ENCODE assay signal across 26 cellular contexts in the genomic region with DNA sequence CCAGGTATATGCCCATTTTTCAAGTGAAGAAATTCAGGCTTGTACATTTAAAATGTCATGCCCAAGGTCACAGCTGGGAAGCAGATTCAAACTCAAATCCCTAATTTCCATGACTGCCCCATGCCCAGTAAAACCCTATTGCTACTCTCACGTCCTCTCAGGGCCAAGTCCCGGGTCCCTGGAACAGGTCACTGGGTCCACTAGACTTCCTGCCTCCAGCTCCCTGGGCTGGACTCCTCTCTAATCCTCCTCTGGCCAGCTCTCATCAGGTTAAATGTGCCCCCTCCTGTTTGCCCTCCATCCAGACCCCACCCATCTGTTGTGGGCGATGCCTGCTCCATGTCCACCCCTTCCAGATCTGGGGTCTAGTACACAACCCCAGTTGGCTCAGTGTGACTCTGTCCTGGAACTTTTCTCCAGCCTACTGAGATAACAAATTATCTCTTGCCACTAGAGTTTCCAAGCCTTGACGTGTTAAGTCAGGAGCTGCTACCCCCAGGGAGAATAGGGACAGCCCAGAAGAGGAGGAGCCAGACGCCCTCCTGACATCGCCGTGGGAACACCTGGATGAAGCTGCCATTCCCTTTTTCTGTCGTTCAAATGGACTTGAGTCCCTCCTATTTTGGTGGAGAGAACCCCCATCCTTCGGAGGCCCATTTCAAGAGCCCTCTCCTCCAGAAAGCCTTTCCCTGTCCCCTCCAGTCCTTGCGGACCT. TPM values are rescaled to one million over a fixed set of nuclear protein-coding genes. Genes with fewer than 3 reads are reported as not detected.
A peak's percentile ranks its signal among the peaks of the same experiment; 100 is the strongest.
DNase-seq lines count a peak whose midpoint lies in the region; ATAC-seq and TF ChIP-seq lines count a peak whose summit lies in the region.
"Had no signal": no experiment of that assay in that cellular context is flagged by ENCODE, and none has a peak within 500 bp of the region (broad histone marks: within the 10 kb centered on the region; RNA-seq: fewer than 3 reads in every experiment).

No MANE protein-coding gene starts in this region.

- no peak overlapping the region for H3T11ph ChIP-seq in H9 (ENCODE audit: low read length)

- no peak overlapping the region for H3K4me3 ChIP-seq in foreskin fibroblast (ENCODE audit: low read depth in 1 of 2, low read length in 2 of 2)
- H3K4me3 ChIP-seq: ascending aorta, dorsolateral prefrontal cortex had no signal

- no peak overlapping the region for H3K56ac ChIP-seq in H9 (ENCODE audit: insufficient read length, low read depth, low read length)

- POLR2A ChIA-PET in WTC11 (lab: Charles Lee) = no interaction called here
- POLR2A ChIA-PET in T-cell (lab: Charles Lee) = no interaction called here

- H2BK120ac ChIP-seq in H9 (ENCODE audit: low read depth, low read length, poor library complexity, severe bottlenecking) = no peak overlapping the region

- CTCF ChIA-PET in WTC11 (lab: Charles Lee) (interaction anchor here (0.6 to 2.3 kb wide), 7 partner anchors 15 to 100 kb away, joined by 3 to 10 read pairs (median 4); partner anchors contain the start of gene PACSIN1), T-cell (lab: Charles Lee) (no interaction called here)

- no peaks in the 10 kb centered on the region for H4K20me1 ChIP-seq in H9 (ENCODE audit: control insufficient read depth, insufficient read depth, insufficient read length)

- no peaks in the 10 kb centered on the region for H3K27me3 ChIP-seq in H9 (ENCODE audit: insufficient read depth, low read length)
- H3K27me3 ChIP-seq: ascending aorta, BE2C, dorsolateral prefrontal cortex had no signal

- H2AK5ac ChIP-seq in H9 (ENCODE audit: insufficient read length, low read length) = no peak overlapping the region

- H3K18ac ChIP-seq in H9 (ENCODE audit: insufficient read length, low read depth, low read length) = no peak overlapping the region

- H4K91ac ChIP-seq in H9 (ENCODE audit: insufficient read length, low read depth, low read length) = no peak overlapping the region

- H3K4me1 Mint-ChIP-seq in H9 (peaks cover 17 to 26% of the 10 kb centered on the region in 2 experiments), WTC11 (peaks cover 14% of the 10 kb centered on the region), neural crest cell (peaks cover 13% of the 10 kb centered on the region), T-cell (peaks cover 0 to 2% (median 0%) of the 10 kb centered on the region in 3 donors)
- H3K4me1 Mint-ChIP-seq: stimulated activated naive B cell treated with anti-CD40 and anti-IgM and Interleukin-4, amounts not matched to agents 10 μg/mL and 1 μg/mL and 100 μg/mL, for 72 hours had no signal

- no peak overlapping the region for H2AFZ ChIP-seq in H9 (ENCODE audit: low read length)

- H3K9me3 ChIP-seq in H9 (ENCODE audit: control insufficient read depth, low read depth, low read length) = no peaks in the 10 kb centered on the region
- H3K9me3 ChIP-seq: BE2C had no signal

- H3K27me3 Mint-ChIP-seq in H9 (ENCODE audit: low read depth) (peaks cover 2% of the 10 kb centered on the region), WTC11 (ENCODE audit: low read depth) (no peaks in the 10 kb centered on the region; the same call in 1 of the 2 replicates), neural crest cell (ENCODE audit: low read depth) (no peaks in the 10 kb centered on the region), T-cell (no peaks in the 10 kb centered on the region)
- H3K27me3 Mint-ChIP-seq: activated CD4-positive, alpha-beta memory T cell treated with anti-CD3 and anti-CD28 coated beads, Interleukin-2, amount 10 ng/mL, durations not matched to agents 7 days and 5 days; activated naive CD8-positive, alpha-beta T cell treated with anti-CD3 and anti-CD28 coated beads for 36 hours; central memory CD8-positive, alpha-beta T cell had no signal

- H4K5ac ChIP-seq in H9 (ENCODE audit: insufficient read length, low read depth, low read length) = no peak overlapping the region

- H3K9ac ChIP-seq in H9 (ENCODE audit: extremely low read depth, insufficient read length, low read length) = no peak overlapping the region

- H3K23ac ChIP-seq in H9 (ENCODE audit: insufficient read length, low read depth, low read length) = no peak overlapping the region

- H2BK15ac ChIP-seq in H9 (ENCODE audit: low read depth, low read length) = no peak overlapping the region

- no peak overlapping the region for H2BK12ac ChIP-seq in H9 (ENCODE audit: insufficient read length, low read depth, low read length)

- H3K4me3 Mint-ChIP-seq in H9 (no peak overlapping the region; a peak in 1 of 5 replicates), WTC11 (no peak overlapping the region), neural crest cell (no peak overlapping the region), T-cell (no peak overlapping the region)
- H3K4me3 Mint-ChIP-seq: activated CD4-positive, alpha-beta memory T cell treated with anti-CD3 and anti-CD28 coated beads, Interleukin-2, amount 10 ng/mL, durations not matched to agents 7 days and 5 days; activated naive CD8-positive, alpha-beta T cell treated with anti-CD3 and anti-CD28 coated beads for 36 hours; central memory CD8-positive, alpha-beta T cell; stimulated activated naive B cell treated with anti-CD40 and anti-IgM and Interleukin-4, amounts not matched to agents 10 μg/mL and 1 μg/mL and 100 μg/mL, for 72 hours; T-helper 2 cell treated with Interferon-gamma antibody and Interleukin-4, amounts not matched to agents 5 μg/mL and 100 μg/mL, for 36 hours had no signal

- no peak overlapping the region for H4K8ac ChIP-seq in H9 (replicated peaks; ENCODE audit: insufficient read length, low read depth, low read length)

- WGBS in H9 (ENCODE audit: extremely low coverage, insufficient read length, low lambda C conversion rate) = no CpG with 5 or more reads among the region's 10 CpGs

- no peaks in the 10 kb centered on the region for H3K36me3 Mint-ChIP-seq in H9 (ENCODE audit: insufficient read depth in 1 of 3, low read depth in 3 of 3)
- no peaks in the 10 kb centered on the region for H3K36me3 Mint-ChIP-seq in WTC11
- no peaks in the 10 kb centered on the region for H3K36me3 Mint-ChIP-seq in neural crest cell (ENCODE audit: low read depth)
- H3K36me3 Mint-ChIP-seq in T-cell = no peaks in the 10 kb centered on the region
- H3K36me3 Mint-ChIP-seq: activated naive CD8-positive, alpha-beta T cell treated with anti-CD3 and anti-CD28 coated beads for 36 hours had no signal

- H3K4me1 ChIP-seq in H9 (ENCODE audit: insufficient read depth, low read length) = no peaks in the 10 kb centered on the region; the same call in 1 of the 2 replicates
- H3K4me1 ChIP-seq: ascending aorta, BE2C had no signal

- peak; percentile 56 for ATAC-seq in WTC11
- ATAC-seq in T-cell (replicated peaks in 1 of 4) = no peak
- ATAC-seq: activated CD4-positive, CD25-positive, alpha-beta regulatory T cell treated with anti-CD3 and anti-CD28 coated beads, Interleukin-2, amount 50 U/mL, for 24 hours; SK-N-SH treated with all-trans-retinoic acid at 6 μM for 48 hours; stimulated activated naive B cell treated with anti-CD40 and anti-IgM and Interleukin-4, amounts not matched to agents 10 μg/mL and 1 μg/mL and 100 μg/mL, for 72 hours had no signal

- no peak overlapping the region for H3K4ac ChIP-seq in H9 (ENCODE audit: low read depth, low read length)

- H3K79me1 ChIP-seq in H9 (ENCODE audit: insufficient read depth, low read depth, low read length, poor library complexity, severe bottlenecking) = no peaks in the 10 kb centered on the region

- peak overlapping the region in 1 of 3 experiments; percentile 69; a peak in 2 of 7 replicates for H3K27ac Mint-ChIP-seq in H9
- 0 out of 2 replicates have a peak overlapping the region, but pooled peaks have one; percentile 11 for H3K27ac Mint-ChIP-seq in WTC11
- H3K27ac Mint-ChIP-seq in neural crest cell (ENCODE audit: unreplicated experiment) = peak overlapping the region; percentile 88
- no peak overlapping the region for H3K27ac Mint-ChIP-seq in T-cell
- H3K27ac Mint-ChIP-seq: activated CD4-positive, alpha-beta memory T cell treated with anti-CD3 and anti-CD28 coated beads, Interleukin-2, amount 10 ng/mL, durations not matched to agents 7 days and 5 days; activated naive CD8-positive, alpha-beta T cell treated with anti-CD3 and anti-CD28 coated beads for 36 hours; T-helper 2 cell treated with Interferon-gamma antibody and Interleukin-4, amounts not matched to agents 5 μg/mL and 100 μg/mL, for 36 hours had no signal

- TF ChIP-seq CTCF in H9 (conservative IDR thresholded peaks at IDR 0.05) = no peak
- no peak for TF ChIP-seq CTCF in WTC11 (IDR thresholded peaks at IDR 0.05)
- no peak for TF ChIP-seq CTCF in neural crest cell (conservative IDR thresholded peaks at IDR 0.05)
- TF ChIP-seq CTCF in foreskin fibroblast (IDR thresholded peaks at IDR 0.05; ENCODE audit: low read depth, low read length) = no peak

- H3K23me2 ChIP-seq in H9 (ENCODE audit: insufficient read length, low read depth, low read length, poor library complexity, severe bottlenecking) = no peaks in the 10 kb centered on the region

- no peaks in the 10 kb centered on the region; a peak in 2 of 5 replicates for H3K9me3 Mint-ChIP-seq in H9
- no peaks in the 10 kb centered on the region for H3K9me3 Mint-ChIP-seq in WTC11
- H3K9me3 Mint-ChIP-seq in neural crest cell = peaks cover 2% of the 10 kb centered on the region
- peaks cover 0 to 2% (median 0%) of the 10 kb centered on the region in 3 donors for H3K9me3 Mint-ChIP-seq in T-cell
- H3K9me3 Mint-ChIP-seq: activated CD4-positive, alpha-beta memory T cell treated with anti-CD3 and anti-CD28 coated beads, Interleukin-2, amount 10 ng/mL, durations not matched to agents 7 days and 5 days; central memory CD8-positive, alpha-beta T cell; stimulated activated naive B cell treated with anti-CD40 and anti-IgM and Interleukin-4, amounts not matched to agents 10 μg/mL and 1 μg/mL and 100 μg/mL, for 72 hours; T-helper 2 cell treated with Interferon-gamma antibody and Interleukin-4, amounts not matched to agents 5 μg/mL and 100 μg/mL, for 36 hours had no signal

- no peak overlapping the region for H2BK20ac ChIP-seq in H9 (ENCODE audit: low read depth, low read length, poor library complexity, severe bottlenecking)

- no peaks in the 10 kb centered on the region for H3K79me2 ChIP-seq in H9 (ENCODE audit: insufficient read depth, low read length)

- no peak overlapping the region for H3K27ac ChIP-seq in H9 (ENCODE audit: insufficient read length, low read depth, low read length)
- H3K27ac ChIP-seq: ascending aorta, dorsolateral prefrontal cortex had no signal

- H3K14ac ChIP-seq in H9 (ENCODE audit: insufficient read depth, low read length) = no peak overlapping the region

- DNase-seq in NCI-H2171 treated with DMSO at 0.1 percent for 48 hours (lab: John Stamatoyannopoulos, UW) = peak; percentile 59
- no peak for DNase-seq in NCI-H2171 (lab: John Stamatoyannopoulos, UW)
- DNase-seq in H9 = peak; percentile 53
- no peak for DNase-seq in WTC11 (ENCODE audit: low spot score)
- DNase-seq in neural crest cell (ENCODE audit: low read depth, low spot score) = no peak
- DNase-seq in foreskin fibroblast = no peak
- DNase-seq in COLO668 (lab: John Stamatoyannopoulos, UW; ENCODE audit: unreplicated experiment) = no peak
- no peak for DNase-seq in T-cell
- DNase-seq: activated CD4-positive, alpha-beta memory T cell treated with anti-CD3 and anti-CD28 coated beads, Interleukin-2, amount 10 ng/mL, durations not matched to agents 7 days and 5 days; activated naive CD8-positive, alpha-beta T cell treated with anti-CD3 and anti-CD28 coated beads for 36 hours; BE2C; head of caudate nucleus; NCI-H1105; NCI-H526; stimulated activated CD4-positive, alpha-beta T cell treated with anti-CD3 and anti-CD28 coated beads, Interleukin-4, amount 100 ng/mL, for 1 hour; stimulated activated naive B cell treated with anti-CD40 and anti-IgM and Interleukin-4, amounts not matched to agents 10 μg/mL and 1 μg/mL and 100 μg/mL, for 72 hours had no signal

- no peak overlapping the region for H3K4me2 ChIP-seq in H9 (ENCODE audit: insufficient read depth, insufficient read length, low read length)

- no peak overlapping the region for H2BK5ac ChIP-seq in H9 (ENCODE audit: insufficient read length, low read length)

RNA-seq across cellular contexts. Expression of gene SPDEF, which starts 3.7 kb away (rescaled TPM):
- 0.15 and 0.22 TPM in 2 replicates for total RNA-seq in H9 (2021)
- 0.44 to 0.72 TPM (median 0.50 TPM) in 3 replicates for total RNA-seq in WTC11 (2021)
- 0.12 TPM in 1 of 2 replicates, not detected in the other for total RNA-seq in neural crest cell
- total RNA-seq in T-cell = under 1 TPM in 3 of 5 donors, not detected in 2; 0.15 to 0.35 (median 0.30) TPM
- total RNA-seq: activated CD4-positive, alpha-beta memory T cell treated with anti-CD3 and anti-CD28 coated beads, Interleukin-2, amount 10 ng/mL, durations not matched to agents 7 days and 5 days; activated naive CD8-positive, alpha-beta T cell treated with anti-CD3 and anti-CD28 coated beads for 36 hours; ascending aorta; Daoy; lung microvascular endothelial cell; osteocyte; temporal lobe had no signal

Comparison
In these comparisons a context has a peak if more than half of its experiments do, and no peak if none do; other contexts are left out.
1. DNase-seq: peak in NCI-H2171 treated with DMSO at 0.1 percent for 48 hours (single experiment) and H9 (single experiment); none in NCI-H2171 (single experiment), WTC11 (single experiment), neural crest cell (single experiment), foreskin fibroblast (0 of 2), COLO668 (single experiment) and T-cell (0 of 34).
2. H3K27ac Mint-ChIP-seq: peak in WTC11 (single experiment) and neural crest cell (single experiment); none in T-cell (0 of 2).